In the genomic region with DNA sequence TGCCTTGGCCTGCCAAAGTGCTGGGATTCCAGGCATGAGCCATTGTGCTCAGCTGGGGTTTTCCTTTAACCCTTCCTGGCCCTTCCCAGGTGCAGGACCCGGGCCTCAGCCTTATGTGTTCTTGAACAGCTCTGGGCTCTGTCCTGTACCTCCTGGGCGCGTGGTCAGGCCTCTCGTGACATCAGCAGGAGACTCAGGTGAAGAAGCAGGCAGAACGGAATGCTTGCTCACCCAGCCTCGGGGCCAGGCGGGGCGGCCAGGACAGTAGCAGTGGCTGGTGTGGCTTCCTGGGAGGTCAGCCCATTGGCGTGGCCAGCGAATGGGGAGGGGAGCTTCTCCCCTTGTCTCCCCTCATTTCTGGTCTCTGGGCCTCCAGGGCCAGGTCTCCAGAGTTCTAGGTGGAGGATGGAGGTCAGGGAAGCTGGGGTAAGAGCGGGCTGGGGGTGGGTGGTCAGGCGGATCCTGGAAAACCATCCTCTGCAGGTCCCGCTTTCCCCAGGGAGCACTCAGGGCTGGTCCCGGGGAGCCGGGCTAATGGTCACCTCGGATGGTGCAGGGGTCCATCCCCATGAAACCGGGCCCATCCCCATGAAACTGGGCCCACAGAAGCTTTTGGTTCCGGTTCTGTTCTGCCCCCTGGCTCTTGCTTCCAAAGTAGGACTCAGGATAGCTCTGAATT, we compare ENCODE assay signal across 1 cellular context.
TF ChIP-seq lines count a peak whose summit lies in the region.

No MANE protein-coding gene starts in this region.

TF ChIP-seq in HepG2, 621 proteins besides CTCF, POLR2A, EP300 and RAD21 (continued from another document):
- TF ChIP-seq, protein P1, sequence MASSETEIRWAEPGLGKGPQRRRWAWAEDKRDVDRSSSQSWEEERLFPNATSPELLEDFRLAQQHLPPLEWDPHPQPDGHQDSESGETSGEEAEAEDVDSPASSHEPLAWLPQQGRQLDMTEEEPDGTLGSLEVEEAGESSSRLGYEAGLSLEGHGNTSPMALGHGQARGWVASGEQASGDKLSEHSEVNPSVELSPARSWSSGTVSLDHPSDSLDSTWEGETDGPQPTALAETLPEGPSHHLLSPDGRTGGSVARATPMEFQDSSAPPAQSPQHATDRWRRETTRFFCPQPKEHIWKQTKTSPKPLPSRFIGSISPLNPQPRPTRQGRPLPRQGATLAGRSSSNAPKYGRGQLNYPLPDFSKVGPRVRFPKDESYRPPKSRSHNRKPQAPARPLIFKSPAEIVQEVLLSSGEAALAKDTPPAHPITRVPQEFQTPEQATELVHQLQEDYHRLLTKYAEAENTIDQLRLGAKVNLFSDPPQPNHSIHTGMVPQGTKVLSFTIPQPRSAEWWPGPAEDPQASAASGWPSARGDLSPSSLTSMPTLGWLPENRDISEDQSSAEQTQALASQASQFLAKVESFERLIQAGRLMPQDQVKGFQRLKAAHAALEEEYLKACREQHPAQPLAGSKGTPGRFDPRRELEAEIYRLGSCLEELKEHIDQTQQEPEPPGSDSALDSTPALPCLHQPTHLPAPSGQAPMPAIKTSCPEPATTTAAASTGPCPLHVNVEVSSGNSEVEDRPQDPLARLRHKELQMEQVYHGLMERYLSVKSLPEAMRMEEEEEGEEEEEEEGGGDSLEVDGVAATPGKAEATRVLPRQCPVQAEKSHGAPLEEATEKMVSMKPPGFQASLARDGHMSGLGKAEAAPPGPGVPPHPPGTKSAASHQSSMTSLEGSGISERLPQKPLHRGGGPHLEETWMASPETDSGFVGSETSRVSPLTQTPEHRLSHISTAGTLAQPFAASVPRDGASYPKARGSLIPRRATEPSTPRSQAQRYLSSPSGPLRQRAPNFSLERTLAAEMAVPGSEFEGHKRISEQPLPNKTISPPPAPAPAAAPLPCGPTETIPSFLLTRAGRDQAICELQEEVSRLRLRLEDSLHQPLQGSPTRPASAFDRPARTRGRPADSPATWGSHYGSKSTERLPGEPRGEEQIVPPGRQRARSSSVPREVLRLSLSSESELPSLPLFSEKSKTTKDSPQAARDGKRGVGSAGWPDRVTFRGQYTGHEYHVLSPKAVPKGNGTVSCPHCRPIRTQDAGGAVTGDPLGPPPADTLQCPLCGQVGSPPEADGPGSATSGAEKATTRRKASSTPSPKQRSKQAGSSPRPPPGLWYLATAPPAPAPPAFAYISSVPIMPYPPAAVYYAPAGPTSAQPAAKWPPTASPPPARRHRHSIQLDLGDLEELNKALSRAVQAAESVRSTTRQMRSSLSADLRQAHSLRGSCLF (CRISPR knock-in tag; IDR thresholded peaks at IDR 0.05; ENCODE audit: borderline replicate concordance) = no peak
- no peak for TF ChIP-seq CHD4 (IDR thresholded peaks at IDR 0.05; ENCODE audit: borderline replicate concordance, low read length)
- TF ChIP-seq AKAP8 (CRISPR knock-in tag; IDR thresholded peaks at IDR 0.05) = no peak
- TF ChIP-seq AGO2 (optimal IDR thresholded peaks at IDR 0.05; ENCODE audit: low read depth, low read length) = peak; percentile 54
- no peak for TF ChIP-seq TCF7L2 (IDR thresholded peaks at IDR 0.05; ENCODE audit: low read depth, low read length)
- TF ChIP-seq ZMYM2 (CRISPR knock-in tag; IDR thresholded peaks at IDR 0.05) = no peak
- no peak for TF ChIP-seq EHMT2 (IDR thresholded peaks at IDR 0.05; ENCODE audit: borderline replicate concordance, low read depth, low read length)
- TF ChIP-seq, protein P2, sequence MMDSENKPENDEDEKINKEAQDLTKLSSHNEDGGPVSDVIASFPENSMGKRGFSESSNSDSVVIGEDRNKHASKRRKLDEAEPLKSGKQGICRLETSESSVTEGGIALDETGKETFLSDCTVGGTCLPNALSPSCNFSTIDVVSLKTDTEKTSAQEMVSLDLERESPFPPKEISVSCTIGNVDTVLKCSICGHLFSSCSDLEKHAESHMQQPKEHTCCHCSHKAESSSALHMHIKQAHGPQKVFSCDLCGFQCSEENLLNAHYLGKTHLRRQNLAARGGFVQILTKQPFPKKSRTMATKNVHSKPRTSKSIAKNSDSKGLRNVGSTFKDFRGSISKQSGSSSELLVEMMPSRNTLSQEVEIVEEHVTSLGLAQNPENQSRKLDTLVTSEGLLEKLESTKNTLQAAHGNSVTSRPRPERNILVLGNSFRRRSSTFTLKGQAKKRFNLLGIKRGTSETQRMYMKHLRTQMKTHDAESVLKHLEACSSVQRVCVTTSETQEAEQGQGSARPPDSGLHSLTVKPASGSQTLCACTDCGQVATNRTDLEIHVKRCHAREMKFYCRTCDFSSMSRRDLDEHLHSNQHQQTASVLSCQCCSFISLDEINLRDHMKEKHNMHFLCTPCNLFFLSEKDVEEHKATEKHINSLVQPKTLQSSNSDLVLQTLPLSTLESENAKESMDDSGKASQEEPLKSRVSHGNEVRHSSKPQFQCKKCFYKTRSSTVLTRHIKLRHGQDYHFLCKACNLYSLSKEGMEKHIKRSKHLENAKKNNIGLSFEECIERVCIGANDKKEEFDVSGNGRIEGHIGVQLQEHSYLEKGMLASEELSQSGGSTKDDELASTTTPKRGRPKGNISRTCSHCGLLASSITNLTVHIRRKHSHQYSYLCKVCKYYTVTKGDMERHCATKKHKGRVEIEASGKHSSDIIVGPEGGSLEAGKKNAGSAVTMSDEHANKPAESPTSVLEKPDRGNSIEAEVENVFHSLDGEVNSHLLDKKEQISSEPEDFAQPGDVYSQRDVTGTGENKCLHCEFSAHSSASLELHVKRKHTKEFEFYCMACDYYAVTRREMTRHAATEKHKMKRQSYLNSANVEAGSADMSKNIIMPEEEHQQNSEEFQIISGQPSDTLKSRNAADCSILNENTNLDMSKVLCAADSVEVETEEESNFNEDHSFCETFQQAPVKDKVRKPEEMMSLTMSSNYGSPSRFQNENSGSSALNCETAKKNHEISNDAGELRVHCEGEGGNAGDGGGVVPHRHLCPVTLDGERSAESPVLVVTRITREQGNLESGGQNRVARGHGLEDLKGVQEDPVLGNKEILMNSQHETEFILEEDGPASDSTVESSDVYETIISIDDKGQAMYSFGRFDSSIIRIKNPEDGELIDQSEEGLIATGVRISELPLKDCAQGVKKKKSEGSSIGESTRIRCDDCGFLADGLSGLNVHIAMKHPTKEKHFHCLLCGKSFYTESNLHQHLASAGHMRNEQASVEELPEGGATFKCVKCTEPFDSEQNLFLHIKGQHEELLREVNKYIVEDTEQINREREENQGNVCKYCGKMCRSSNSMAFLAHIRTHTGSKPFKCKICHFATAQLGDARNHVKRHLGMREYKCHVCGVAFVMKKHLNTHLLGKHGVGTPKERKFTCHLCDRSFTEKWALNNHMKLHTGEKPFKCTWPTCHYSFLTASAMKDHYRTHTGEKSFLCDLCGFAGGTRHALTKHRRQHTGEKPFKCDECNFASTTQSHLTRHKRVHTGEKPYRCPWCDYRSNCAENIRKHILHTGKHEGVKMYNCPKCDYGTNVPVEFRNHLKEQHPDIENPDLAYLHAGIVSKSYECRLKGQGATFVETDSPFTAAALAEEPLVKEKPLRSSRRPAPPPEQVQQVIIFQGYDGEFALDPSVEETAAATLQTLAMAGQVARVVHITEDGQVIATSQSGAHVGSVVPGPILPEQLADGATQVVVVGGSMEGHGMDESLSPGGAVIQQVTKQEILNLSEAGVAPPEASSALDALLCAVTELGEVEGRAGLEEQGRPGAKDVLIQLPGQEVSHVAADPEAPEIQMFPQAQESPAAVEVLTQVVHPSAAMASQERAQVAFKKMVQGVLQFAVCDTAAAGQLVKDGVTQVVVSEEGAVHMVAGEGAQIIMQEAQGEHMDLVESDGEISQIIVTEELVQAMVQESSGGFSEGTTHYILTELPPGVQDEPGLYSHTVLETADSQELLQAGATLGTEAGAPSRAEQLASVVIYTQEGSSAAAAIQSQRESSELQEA (CRISPR knock-in tag; IDR thresholded peaks at IDR 0.05; ENCODE audit: not compliant biosample characterization) = peak; percentile 78
- TF ChIP-seq ZNF260 (CRISPR knock-in tag; IDR thresholded peaks at IDR 0.05; ENCODE audit: borderline replicate concordance, low read depth) = no peak
- no peak for TF ChIP-seq RXRB (CRISPR knock-in tag; IDR thresholded peaks at IDR 0.05; ENCODE audit: borderline replicate concordance)
- no peak for TF ChIP-seq ZNF432 (CRISPR knock-in tag; IDR thresholded peaks at IDR 0.05; ENCODE audit: borderline replicate concordance)
- TF ChIP-seq PRPF4 (IDR thresholded peaks at IDR 0.05; ENCODE audit: low read depth, low read length, poor library complexity, severe bottlenecking) = no peak
- TF ChIP-seq TOE1 (CRISPR knock-in tag; IDR thresholded peaks at IDR 0.05) = no peak
- TF ChIP-seq EED (CRISPR knock-in tag; IDR thresholded peaks at IDR 0.05) = no peak
- TF ChIP-seq, protein P3, sequence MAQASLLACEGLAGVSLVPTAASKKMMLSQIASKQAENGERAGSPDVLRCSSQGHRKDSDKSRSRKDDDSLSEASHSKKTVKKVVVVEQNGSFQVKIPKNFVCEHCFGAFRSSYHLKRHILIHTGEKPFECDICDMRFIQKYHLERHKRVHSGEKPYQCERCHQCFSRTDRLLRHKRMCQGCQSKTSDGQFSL (CRISPR knock-in tag; IDR thresholded peaks at IDR 0.05) = no peak
- TF ChIP-seq ZNF878 (CRISPR knock-in tag; IDR thresholded peaks at IDR 0.05) = no peak
- no peak for TF ChIP-seq RARG (CRISPR knock-in tag; IDR thresholded peaks at IDR 0.05; ENCODE audit: low read depth)
- no peak for TF ChIP-seq BHLHE40 (IDR thresholded peaks at IDR 0.05; ENCODE audit: low read length)
- no peak for TF ChIP-seq ZNF205 (CRISPR knock-in tag; IDR thresholded peaks at IDR 0.05)
